Comparison of ENCODE assay signal across 28 cellular contexts in genomic region chr6:142399739-142400138, GRCh38.
DNase-seq lines count a peak whose midpoint lies in the region; ATAC-seq, FAIRE-seq and TF ChIP-seq lines count a peak whose summit lies in the region.
"Had no signal": no experiment of that assay in that cellular context is flagged by ENCODE, and none has a peak within 500 bp of the region (broad histone marks: within the 10 kb centered on the region; RNA-seq: fewer than 3 reads in every experiment).

No MANE protein-coding gene starts in this region.

- H3K79me2 ChIP-seq in SK-N-SH (ENCODE audit: insufficient read depth) = peaks cover 7% of the 10 kb centered on the region; the same call in 1 of the 2 replicates
- no peaks in the 10 kb centered on the region for H3K79me2 ChIP-seq in K562 (ENCODE audit: control insufficient read depth, insufficient read depth, low read length)
- no peaks in the 10 kb centered on the region for H3K79me2 ChIP-seq in hepatocyte

- POLR2A ChIA-PET in SK-N-SH (lab: Yijun Ruan, JAX) = no interaction called here
- POLR2A ChIA-PET in K562 (lab: Yijun Ruan, JAX) = no interaction called here

- H3K36me3 ChIP-seq in SK-N-SH (replicated peaks in 1 of 2; ENCODE audit: control insufficient read depth in 1 of 2, insufficient read depth in 2 of 2, low read length in 1 of 2) = peaks cover 22 to 65% of the 10 kb centered on the region in 2 experiments
- no peaks in the 10 kb centered on the region for H3K36me3 ChIP-seq in K562 (ENCODE audit: control insufficient read depth, insufficient read depth, low read length)
- H3K36me3 ChIP-seq in hepatocyte (replicated peaks; ENCODE audit: insufficient read depth, low read depth) = no peaks in the 10 kb centered on the region
- H3K36me3 ChIP-seq in WERI-Rb-1 = no peaks in the 10 kb centered on the region
- H3K36me3 ChIP-seq: BE2C, BLaER1 had no signal

- TF ChIP-seq CTCF in SK-N-SH (IDR thresholded peaks at IDR 0.05) = no peak
- TF ChIP-seq CTCF in K562 (IDR thresholded peaks at IDR 0.05 in 2 of 3, conservative IDR thresholded peaks at IDR 0.05 in 1 of 3; ENCODE audit: insufficient read depth in 2 of 3, low read depth in 1 of 3, low read length in 3 of 3) = no peak
- TF ChIP-seq CTCF in hepatocyte (IDR thresholded peaks at IDR 0.05; ENCODE audit: poor library complexity) = no peak
- no peak for TF ChIP-seq CTCF in WERI-Rb-1 (IDR thresholded peaks at IDR 0.05; ENCODE audit: low read depth, low read length)

- H3K4me1 ChIP-seq in SK-N-SH (ENCODE audit: control insufficient read depth in 1 of 2, insufficient read depth in 2 of 2, low read depth in 1 of 2, low read length in 1 of 2) (peaks cover 0 to 27% of the 10 kb centered on the region in 2 experiments; a peak in 2 of 4 replicates), K562 (replicated peaks in 1 of 2; ENCODE audit: control insufficient read depth in 2 of 2, insufficient read depth in 2 of 2, low read length in 2 of 2) (peaks cover 0 to 6% of the 10 kb centered on the region in 2 experiments; a peak in 2 of 5 replicates), hepatocyte (ENCODE audit: insufficient read depth) (no peaks in the 10 kb centered on the region)
- H3K4me1 ChIP-seq: BE2C had no signal

- no peak for TF ChIP-seq POLR2A in K562 (conservative IDR thresholded peaks at IDR 0.05)

- TF ChIP-seq RAD21 in SK-N-SH (IDR thresholded peaks at IDR 0.05; ENCODE audit: low read length) = no peak
- no peak for TF ChIP-seq RAD21 in K562 (CRISPR knock-in tag; conservative IDR thresholded peaks at IDR 0.05 in 1 of 2, IDR thresholded peaks at IDR 0.05 in 1 of 2)

- FAIRE-seq in K562 (lab: Jason Lieb, UNC) = peak; percentile 23
- FAIRE-seq: A204.1, GM12878, GM12892, GM18507 had no signal

- intact Hi-C loops in K562 (cut with micrococcal nuclease) = no loop called here

- H2AFZ ChIP-seq in SK-N-SH (ENCODE audit: low read depth) (no peak overlapping the region), K562 (ENCODE audit: low read depth, low read length) (no peak overlapping the region), hepatocyte (no peak overlapping the region)

- ATAC-seq in SK-N-SH treated with all-trans-retinoic acid at 6 μM for 48 hours (no peak), K562 (no peak)
- ATAC-seq: GM12878 had no signal

- H3K27ac ChIP-seq in SK-N-SH (ENCODE audit: low read depth in 2 of 2, low read length in 1 of 2) (peak overlapping the region in 1 of 2 experiments; percentile 74; a peak in 1 of 4 replicates), K562 (ENCODE audit: extremely low read depth, low read depth, low read length) (no peak overlapping the region), hepatocyte (peak overlapping the region; percentile 42), WERI-Rb-1 (no peak overlapping the region)
- H3K27ac ChIP-seq: 22Rv1, BLaER1 had no signal

- no peaks in the 10 kb centered on the region for H3K9me1 ChIP-seq in K562 (ENCODE audit: control insufficient read depth, insufficient read depth, low read length)

- H3K9ac ChIP-seq in SK-N-SH (no peak overlapping the region), K562 (ENCODE audit: insufficient read depth in 1 of 2, low read depth in 2 of 2, low read length in 2 of 2) (no peak overlapping the region)
- H3K9ac ChIP-seq: BLaER1 had no signal

- no TSS peak for BruUV-seq in K562 (replicated peaks; lab: Mats Ljungman, UMichigan)

- H3K9me2 ChIP-seq in SK-N-SH (no peaks in the 10 kb centered on the region), hepatocyte (replicated peaks; ENCODE audit: insufficient read depth) (no peaks in the 10 kb centered on the region)

- H3K9me3 ChIP-seq in SK-N-SH (no peaks in the 10 kb centered on the region), K562 (replicated peaks; ENCODE audit: control insufficient read depth, insufficient read depth, low read depth, low read length) (no peaks in the 10 kb centered on the region), hepatocyte (ENCODE audit: low read depth) (no peaks in the 10 kb centered on the region), WERI-Rb-1 (ENCODE audit: severe bottlenecking) (no peaks in the 10 kb centered on the region)
- H3K9me3 ChIP-seq: BE2C, BLaER1 had no signal

- CTCF ChIA-PET in SK-N-SH (lab: Yijun Ruan, JAX) (no interaction called here), K562 (lab: Yijun Ruan, JAX; ENCODE audit: low intra/inter-chr PET ratio) (no interaction called here)

- H3K27me3 ChIP-seq in SK-N-SH (ENCODE audit: insufficient read depth) = no peaks in the 10 kb centered on the region
- H3K27me3 ChIP-seq in K562 (ENCODE audit: control insufficient read depth in 2 of 2, insufficient read depth in 2 of 2, low read length in 2 of 2) = no peaks in the 10 kb centered on the region
- H3K27me3 ChIP-seq in hepatocyte = no peaks in the 10 kb centered on the region
- H3K27me3 ChIP-seq in WERI-Rb-1 (ENCODE audit: insufficient read depth, low read depth, severe bottlenecking) = no peaks in the 10 kb centered on the region
- H3K27me3 ChIP-seq: BE2C, BLaER1 had no signal

- peaks cover 39% of the 10 kb centered on the region for H3F3A ChIP-seq in SK-N-SH (replicated peaks; ENCODE audit: insufficient read depth)

- H3K4me3 ChIP-seq in SK-N-SH (ENCODE audit: low read depth in 2 of 2, low read length in 1 of 2) (no peak overlapping the region), K562 (no peak overlapping the region), hepatocyte (no peak overlapping the region), WERI-Rb-1 (ENCODE audit: low read depth, low read length) (no peak overlapping the region)
- H3K4me3 ChIP-seq: BLaER1, GM12878 had no signal

- WGBS in SK-N-SH (ENCODE audit: low lambda C conversion rate) = 58% methylated on average over 2 of the region's 2 CpGs
- WGBS in K562 (ENCODE audit: insufficient coverage, low coverage, missing lambda C conversion rate) = 7% methylated on average over 2 of the region's 2 CpGs
- 88% methylated on average over 2 of the region's 2 CpGs for WGBS in hepatocyte (ENCODE audit: low lambda C conversion rate, missing lambda C conversion rate)

- H3K4me2 ChIP-seq in SK-N-SH (0 out of 2 replicates have a peak overlapping the region, but pooled peaks have one; percentile 37), K562 (ENCODE audit: insufficient read depth, low read length) (no peak overlapping the region), hepatocyte (no peak overlapping the region)
- H3K4me2 ChIP-seq: BLaER1 had no signal

- H4K20me1 ChIP-seq in SK-N-SH (ENCODE audit: insufficient read depth) (no peaks in the 10 kb centered on the region), K562 (replicated peaks; ENCODE audit: control insufficient read depth, insufficient read depth, low read length) (no peaks in the 10 kb centered on the region), hepatocyte (ENCODE audit: insufficient read depth, poor library complexity, severe bottlenecking) (no peaks in the 10 kb centered on the region)
- H4K20me1 ChIP-seq: BLaER1 had no signal

- TF ChIP-seq EP300 in SK-N-SH (IDR thresholded peaks at IDR 0.05; ENCODE audit: borderline replicate concordance in 1 of 2, low read depth in 1 of 2, low read length in 1 of 2) (no peak), K562 (IDR thresholded peaks at IDR 0.05; ENCODE audit: low read length) (no peak)

- in situ Hi-C loops in SK-MEL-5 (cut with HindIII; ENCODE audit: low pct_unique_long_range_greater_than_20kb, low sequenced_read_pairs) (no loop called here), K562 (cut with MboI) (no loop called here)

- no peak for DNase-seq in SK-N-SH
- DNase-seq in SK-MEL-5 (ENCODE audit: low read depth, low spot score) = peak; percentile 93
- DNase-seq in K562 (ENCODE audit: extremely low read depth in 1 of 4, low spot score in 3 of 4) = no peak
- DNase-seq in hepatocyte (ENCODE audit: low spot score) = no peak
- DNase-seq in pons (ENCODE audit: low spot score) = no peak
- DNase-seq in globus pallidus (ENCODE audit: low spot score) = no peak
- DNase-seq in WERI-Rb-1 = no peak
- DNase-seq: ACHN; BE2C; C1 segment of cervical spinal cord; CD4-positive, alpha-beta memory T cell; CD4-positive, CD25-positive, alpha-beta regulatory T cell; CD8-positive, alpha-beta memory T cell; COR-L47; DMS 273 treated with DMSO at 0.1 percent for 48 hours; DMS153; DMS53; DMS79; DND-41; EL; GDM1 had no signal

TF ChIP-seq in SK-N-SH, 30 proteins besides CTCF, POLR2A, EP300 and RAD21 (continues in another document):
- TF ChIP-seq FOSL2 (IDR thresholded peaks at IDR 0.05; ENCODE audit: borderline replicate concordance, low read depth) (no peak), YY1 (IDR thresholded peaks at IDR 0.05; ENCODE audit: low read depth) (no peak), SMC3 (IDR thresholded peaks at IDR 0.05; ENCODE audit: low read depth, low read length) (no peak), RFX5 (IDR thresholded peaks at IDR 0.05; ENCODE audit: low read length) (no peak), MXI1 (IDR thresholded peaks at IDR 0.05; ENCODE audit: low read depth, low read length) (no peak), GABPA (IDR thresholded peaks at IDR 0.05; ENCODE audit: low read depth) (no peak), TAF1 (IDR thresholded peaks at IDR 0.05; ENCODE audit: borderline replicate concordance, low read depth, low read length) (no peak)

TF ChIP-seq in SK-N-SH treated with all-trans-retinoic acid at 6 μM for 48 hours, 23 proteins besides CTCF, POLR2A, EP300 and RAD21 (continues in another document):
- TF ChIP-seq ZFP30 (CRISPR knock-in tag; IDR thresholded peaks at IDR 0.05) (no peak), ZFP3 (CRISPR knock-in tag; IDR thresholded peaks at IDR 0.05) (no peak), ARNTL (CRISPR knock-in tag; IDR thresholded peaks at IDR 0.05; ENCODE audit: borderline replicate concordance, low read depth) (no peak), ISL1 (CRISPR knock-in tag; IDR thresholded peaks at IDR 0.05) (no peak), ZNF70 (CRISPR knock-in tag; IDR thresholded peaks at IDR 0.05) (no peak), SNAI2 (CRISPR knock-in tag; IDR thresholded peaks at IDR 0.05) (no peak)

TF ChIP-seq in K562, 482 proteins besides CTCF, POLR2A, EP300 and RAD21 (continues in another document):
- no peak for TF ChIP-seq ZNF551 (CRISPR knock-in tag; IDR thresholded peaks at IDR 0.05)
